10 cellular contexts compared by ENCODE assay signal in genomic region chr1:167651161-167651693, GRCh38. TPM values are rescaled to one million over a fixed set of nuclear protein-coding genes. Genes with fewer than 3 reads are reported as not detected.
DNase-seq lines count a peak whose midpoint lies in the region; ATAC-seq, FAIRE-seq and TF ChIP-seq lines count a peak whose summit lies in the region.
"Had no signal": no experiment of that assay in that cellular context is flagged by ENCODE, and none has a peak within 500 bp of the region (broad histone marks: within the 10 kb centered on the region; RNA-seq: fewer than 3 reads in every experiment).

No MANE protein-coding gene starts in this region.

- H3K9me3 Mint-ChIP-seq in activated naive CD8-positive, alpha-beta T cell (ENCODE audit: low read depth) = no peaks in the 10 kb centered on the region
- H3K9me3 Mint-ChIP-seq in naive thymus-derived CD8-positive, alpha-beta T cell = no peaks in the 10 kb centered on the region
- H3K9me3 Mint-ChIP-seq in H9 = no peaks in the 10 kb centered on the region

- H3K14ac ChIP-seq in H9 (ENCODE audit: insufficient read depth, low read length) = no peak overlapping the region

- H3K27ac ChIP-seq in H9 (ENCODE audit: insufficient read length, low read depth, low read length) = no peak overlapping the region

- ATAC-seq in GM21786 (IDR thresholded peaks at IDR 0.05; ENCODE audit: unreplicated experiment) = peak; percentile 40
- peak; percentile 45 to 70 for ATAC-seq in naive thymus-derived CD8-positive, alpha-beta T cell

- H3K27me3 ChIP-seq in H9 (ENCODE audit: insufficient read depth, low read length) = no peaks in the 10 kb centered on the region

- no peak overlapping the region for H4K5ac ChIP-seq in H9 (ENCODE audit: insufficient read length, low read depth, low read length)

- no peak overlapping the region for H2AFZ ChIP-seq in H9 (ENCODE audit: low read length)

- no peaks in the 10 kb centered on the region for H3K4me1 ChIP-seq in H9 (ENCODE audit: insufficient read depth, low read length)

- H3K4me2 ChIP-seq in H9 (ENCODE audit: insufficient read depth, insufficient read length, low read length) = no peak overlapping the region

- peak overlapping the region; percentile 42 for H3K4me3 Mint-ChIP-seq in activated naive CD8-positive, alpha-beta T cell
- H3K4me3 Mint-ChIP-seq in naive thymus-derived CD8-positive, alpha-beta T cell = peak overlapping the region; percentile 45 to 86 (median 74)
- H3K4me3 Mint-ChIP-seq in H9 = no peak overlapping the region

- POLR2A ChIA-PET in naive thymus-derived CD8-positive, alpha-beta T cell (lab: Charles Lee) = interaction anchor here (1.0 to 3.1 kb wide), 3 partner anchors 14 to 50 kb away, joined by 3 to 12 read pairs (median 12); no protein-coding TSS in a partner anchor

- no peak overlapping the region for H2BK20ac ChIP-seq in H9 (ENCODE audit: low read depth, low read length, poor library complexity, severe bottlenecking)

- H3K79me1 ChIP-seq in H9 (ENCODE audit: insufficient read depth, low read depth, low read length, poor library complexity, severe bottlenecking) = no peaks in the 10 kb centered on the region

- WGBS in H9 (ENCODE audit: extremely low coverage, insufficient read length, low lambda C conversion rate) = no CpG with 5 or more reads among the region's 7 CpGs

- no peak overlapping the region for H3K9ac ChIP-seq in H9 (ENCODE audit: extremely low read depth, insufficient read length, low read length)

- no peaks in the 10 kb centered on the region for H4K20me1 ChIP-seq in H9 (ENCODE audit: control insufficient read depth, insufficient read depth, insufficient read length)

- H3K23ac ChIP-seq in H9 (ENCODE audit: insufficient read length, low read depth, low read length) = no peak overlapping the region

- no peak for TF ChIP-seq CTCF in H9 (conservative IDR thresholded peaks at IDR 0.05)

- no peak overlapping the region for H3K4ac ChIP-seq in H9 (ENCODE audit: low read depth, low read length)

- no peak overlapping the region for H2BK15ac ChIP-seq in H9 (ENCODE audit: low read depth, low read length)

- DNase-seq in GM12892 (ENCODE audit: insufficient read length) (no peak), SK-N-DZ (ENCODE audit: low spot score) (no peak), H9 (no peak), cerebellar cortex (ENCODE audit: low spot score) (no peak)
- DNase-seq in naive thymus-derived CD8-positive, alpha-beta T cell = peak in 2 of 10 donors; percentile 17 to 19
- DNase-seq in activated CD4-positive, CD25-positive, alpha-beta regulatory T cell (lab: John Stamatoyannopoulos, UW) = no peak
- DNase-seq: trophoblast cell had no signal

- TF ChIP-seq POLR2A in GM12892 (IDR thresholded peaks at IDR 0.05; ENCODE audit: low read depth, low read length) = no peak

- no peak overlapping the region for H4K91ac ChIP-seq in H9 (ENCODE audit: insufficient read length, low read depth, low read length)

- H3K9me3 ChIP-seq in H9 (ENCODE audit: control insufficient read depth, low read depth, low read length) = no peaks in the 10 kb centered on the region

- H3K18ac ChIP-seq in H9 (ENCODE audit: insufficient read length, low read depth, low read length) = no peak overlapping the region

- H4K8ac ChIP-seq in H9 (replicated peaks; ENCODE audit: insufficient read length, low read depth, low read length) = no peak overlapping the region

- no peaks in the 10 kb centered on the region for H3K27me3 Mint-ChIP-seq in activated naive CD8-positive, alpha-beta T cell
- no peaks in the 10 kb centered on the region for H3K27me3 Mint-ChIP-seq in naive thymus-derived CD8-positive, alpha-beta T cell
- peaks cover 3% of the 10 kb centered on the region for H3K27me3 Mint-ChIP-seq in H9 (ENCODE audit: low read depth)

- H2BK12ac ChIP-seq in H9 (ENCODE audit: insufficient read length, low read depth, low read length) = no peak overlapping the region

- FAIRE-seq in GM12892 (lab: Jason Lieb, UNC) = peak; percentile 64
- FAIRE-seq: G401.6 had no signal

- no peak overlapping the region for H3K56ac ChIP-seq in H9 (ENCODE audit: insufficient read length, low read depth, low read length)

- H3T11ph ChIP-seq in H9 (ENCODE audit: low read length) = no peak overlapping the region

- peaks cover 85% of the 10 kb centered on the region for H3K4me1 Mint-ChIP-seq in activated naive CD8-positive, alpha-beta T cell (ENCODE audit: low read depth)
- H3K4me1 Mint-ChIP-seq in naive thymus-derived CD8-positive, alpha-beta T cell = peaks cover 55 to 94% (median 88%) of the 10 kb centered on the region in 4 donors
- peaks cover 11 to 15% of the 10 kb centered on the region in 2 experiments for H3K4me1 Mint-ChIP-seq in H9

- peak overlapping the region; percentile 78 for H3K27ac Mint-ChIP-seq in activated naive CD8-positive, alpha-beta T cell
- peak overlapping the region; percentile 88 to 94 (median 93) for H3K27ac Mint-ChIP-seq in naive thymus-derived CD8-positive, alpha-beta T cell
- H3K27ac Mint-ChIP-seq in H9 = no peak overlapping the region

- no peaks in the 10 kb centered on the region for H3K79me2 ChIP-seq in H9 (ENCODE audit: insufficient read depth, low read length)

- no peak overlapping the region for H2AK5ac ChIP-seq in H9 (ENCODE audit: insufficient read length, low read length)

- H2BK120ac ChIP-seq in H9 (ENCODE audit: low read depth, low read length, poor library complexity, severe bottlenecking) = no peak overlapping the region

- H3K36me3 Mint-ChIP-seq in activated naive CD8-positive, alpha-beta T cell = peaks cover 4% of the 10 kb centered on the region
- peaks cover 0 to 60% (median 2%) of the 10 kb centered on the region in 3 donors for H3K36me3 Mint-ChIP-seq in naive thymus-derived CD8-positive, alpha-beta T cell
- no peaks in the 10 kb centered on the region for H3K36me3 Mint-ChIP-seq in H9 (ENCODE audit: insufficient read depth in 1 of 3, low read depth in 3 of 3)

- H2BK5ac ChIP-seq in H9 (ENCODE audit: insufficient read length, low read length) = no peak overlapping the region

- no peaks in the 10 kb centered on the region for H3K23me2 ChIP-seq in H9 (ENCODE audit: insufficient read length, low read depth, low read length, poor library complexity, severe bottlenecking)

RNA-seq across cellular contexts. Expression of gene RCSD1, which starts 21.2 kb away (rescaled TPM):
- 68.5 TPM for polyA plus RNA-seq in GM12892 (2012; ENCODE audit: missing spikeins)
- total RNA-seq in naive thymus-derived CD8-positive, alpha-beta T cell = 100 to 1,000 TPM; 149 to 156 TPM
- polyA plus RNA-seq in naive thymus-derived CD8-positive, alpha-beta T cell = 100 to 1,000 TPM; 121 to 132 (median 124) TPM
- polyA plus RNA-seq in SK-N-DZ (2014; cell fraction: cytosol; rRNA removed) = not detected in 2 replicates
- polyA plus RNA-seq in SK-N-DZ (2014; cell fraction: nucleus; rRNA removed) = not detected in 2 replicates
- total RNA-seq in H9 (2021) = 0.13 and 0.26 TPM in 2 replicates

Comparison
In these comparisons a context has a peak if more than half of its experiments do, and no peak if none do; other contexts are left out.
1. H3K27ac Mint-ChIP-seq: peak in activated naive CD8-positive, alpha-beta T cell (single experiment) and naive thymus-derived CD8-positive, alpha-beta T cell (10 of 10); none in H9 (0 of 3).
2. H3K4me3 Mint-ChIP-seq: peak in activated naive CD8-positive, alpha-beta T cell (single experiment) and naive thymus-derived CD8-positive, alpha-beta T cell (10 of 10); none in H9 (0 of 2).
3. RNA of gene RCSD1, which starts 21.2 kb away (total RNA-seq): 149 to 156 TPM in naive thymus-derived CD8-positive, alpha-beta T cell; 0.13 to 0.26 TPM in H9; every median in the first group is over 100 times any median in the second.